17 cellular contexts compared by ENCODE assay signal in the genomic region with DNA sequence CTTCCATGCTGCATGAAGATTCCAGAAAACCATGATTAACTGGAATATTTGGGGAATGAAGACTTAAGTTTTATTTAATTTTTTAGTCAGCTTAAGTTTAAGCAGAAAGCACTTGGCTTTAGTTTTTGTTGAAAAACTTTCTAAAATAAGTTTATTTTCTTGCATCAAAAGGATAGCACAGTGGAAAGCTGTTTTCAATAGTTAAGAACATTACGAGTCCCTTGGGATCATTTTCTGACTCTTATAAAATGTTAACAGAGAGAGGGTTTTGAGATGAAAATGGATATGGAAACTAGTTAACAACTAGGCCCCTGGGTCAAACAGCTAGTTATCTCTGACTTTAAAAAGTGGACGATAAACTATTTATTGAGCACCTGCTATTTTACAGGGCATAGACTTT.
A peak's percentile ranks its signal among the peaks of the same experiment; 100 is the strongest.
DNase-seq lines count a peak whose midpoint lies in the region; ATAC-seq, FAIRE-seq and TF ChIP-seq lines count a peak whose summit lies in the region.
"Had no signal": no experiment of that assay in that cellular context is flagged by ENCODE, and none has a peak within 500 bp of the region (broad histone marks: within the 10 kb centered on the region; RNA-seq: fewer than 3 reads in every experiment).

No MANE protein-coding gene starts in this region.

- DNase-seq in A549 (ENCODE audit: low read depth in 1 of 2, low spot score in 1 of 2) (no peak), PC-9 (no peak), fibroblast of gingiva (ENCODE audit: low read depth) (peak; percentile 27), sigmoid colon (no peak), pancreas (no peak), activated gamma-delta T cell treated with Interleukin-2 at 50 U/mL for 16 hours (no peak)
- DNase-seq: amniotic stem cell; CD8-positive, alpha-beta memory T cell; head of caudate nucleus; Kasumi-1; midbrain; NCI-H1436 treated with DMSO at 0.1 percent for 48 hours; RPMI8226; T-helper 1 cell had no signal

- no peaks in the 10 kb centered on the region; the same call in 1 of the 2 replicates for H3K36me3 ChIP-seq in PC-9 (ENCODE audit: low read depth)
- no peaks in the 10 kb centered on the region for H3K36me3 ChIP-seq in sigmoid colon
- no peaks in the 10 kb centered on the region for H3K36me3 ChIP-seq in pancreas

- no peak for TF ChIP-seq EP300 in A549 (IDR thresholded peaks at IDR 0.05)
- TF ChIP-seq EP300 in sigmoid colon (IDR thresholded peaks at IDR 0.05) = no peak

- WGBS in A549 (ENCODE audit: missing lambda C conversion rate) = 90% methylated on average over 2 of the region's 2 CpGs
- WGBS in sigmoid colon, 2 donors = 83 to 91% methylated on average over 2 of the region's 2 CpGs
- 92 to 93% methylated on average over 2 of the region's 2 CpGs for WGBS in pancreas, 2 donors

- no peak for ATAC-seq in A549
- no peak for ATAC-seq in HG02759 (IDR thresholded peaks at IDR 0.05; ENCODE audit: unreplicated experiment)
- no peak for ATAC-seq in GM19351 (IDR thresholded peaks at IDR 0.05; ENCODE audit: unreplicated experiment)
- ATAC-seq in pancreas = no peak

- TF ChIP-seq CTCF in A549 (IDR thresholded peaks at IDR 0.05) = no peak
- no peak for TF ChIP-seq CTCF in PC-9 (conservative IDR thresholded peaks at IDR 0.05)
- TF ChIP-seq CTCF in sigmoid colon (IDR thresholded peaks at IDR 0.05) = no peak
- no peak for TF ChIP-seq CTCF in pancreas (IDR thresholded peaks at IDR 0.05)

- no peak overlapping the region for H3K4me2 ChIP-seq in A549
- H3K4me2 ChIP-seq in PC-9 = no peak overlapping the region

- H3K4me3 ChIP-seq in A549 = no peak overlapping the region
- H3K4me3 ChIP-seq in PC-9 = no peak overlapping the region
- no peak overlapping the region for H3K4me3 ChIP-seq in sigmoid colon
- H3K4me3 ChIP-seq in pancreas = no peak overlapping the region

- H3K4me1 ChIP-seq in A549 = peaks cover 71% of the 10 kb centered on the region
- peaks cover 68% of the 10 kb centered on the region for H3K4me1 ChIP-seq in PC-9 (replicated peaks; ENCODE audit: insufficient read depth)
- H3K4me1 ChIP-seq in sigmoid colon = peaks cover 0 to 59% (median 34%) of the 10 kb centered on the region in 4 donors
- H3K4me1 ChIP-seq in pancreas = peaks cover 0 to 3% (median 0%) of the 10 kb centered on the region in 3 donors

- H3K27me3 ChIP-seq in PC-9 (ENCODE audit: insufficient read depth, low read depth) (no peaks in the 10 kb centered on the region), sigmoid colon (no peaks in the 10 kb centered on the region), pancreas (no peaks in the 10 kb centered on the region)

- H3K79me2 ChIP-seq in PC-9 (ENCODE audit: low read depth) = peaks cover 10% of the 10 kb centered on the region

- BruUV-seq in PC-9 (replicated peaks; lab: Mats Ljungman, UMichigan) = no TSS peak

- H3K27ac ChIP-seq in A549 (peak overlapping the region; percentile 74 to 77), PC-9 (peak overlapping the region; percentile 94), sigmoid colon (peak overlapping the region in 3 of 4 donors; percentile 64 to 82 (median 79)), pancreas (no peak overlapping the region)

- CTCF ChIA-PET in A549 (lab: Yijun Ruan, JAX) (interaction anchor here (1.0 kb wide), 1 partner anchor 30 kb away, joined by 4 read pairs; no protein-coding TSS in a partner anchor), PC-9 (lab: Charles Lee) (no interaction called here)

- FAIRE-seq in A549 (lab: Jason Lieb, UNC) = no peak
- FAIRE-seq in pancreas (lab: Jason Lieb, UNC) = no peak
- FAIRE-seq: islet of Langerhans had no signal

- H4K20me1 ChIP-seq in PC-9 (ENCODE audit: insufficient read depth) = no peaks in the 10 kb centered on the region

- POLR2A ChIA-PET in A549 (lab: Yijun Ruan, JAX) (no interaction called here), PC-9 (lab: Charles Lee; ENCODE audit: unreplicated experiment) (no interaction called here)

- no peaks in the 10 kb centered on the region for H3K9me2 ChIP-seq in PC-9 (ENCODE audit: insufficient read depth)

- no peak overlapping the region for H2AFZ ChIP-seq in PC-9

- intact Hi-C loops in PC-9 (cut with micrococcal nuclease; ENCODE audit: unreplicated experiment) (loop anchor here (10.0 kb wide), 2 partner anchors 400 to 720 kb away; no protein-coding TSS in a partner anchor), sigmoid colon (cut with DNase I) (loop anchor here (2.0 kb wide), 1 partner anchor 30 kb away; no protein-coding TSS in a partner anchor), pancreas (cut with DNase I) (no loop called here)

- TF ChIP-seq RAD21 in A549 (conservative IDR thresholded peaks at IDR 0.05 in 1 of 2, IDR thresholded peaks at IDR 0.05 in 1 of 2) = no peak

- TF ChIP-seq POLR2A in A549 (IDR thresholded peaks at IDR 0.05; ENCODE audit: low read length) (no peak), sigmoid colon (IDR thresholded peaks at IDR 0.05) (no peak)

- H3F3A ChIP-seq in PC-9 (ENCODE audit: insufficient read depth, low read depth) = peaks cover 47% of the 10 kb centered on the region

- H3K9me3 ChIP-seq in A549 (peaks cover 6% of the 10 kb centered on the region; the same call in 1 of the 3 replicates), PC-9 (ENCODE audit: insufficient read depth, low read depth) (peaks cover 21% of the 10 kb centered on the region), sigmoid colon (no peaks in the 10 kb centered on the region), pancreas (no peaks in the 10 kb centered on the region)

TF ChIP-seq in A549, 52 proteins besides CTCF, POLR2A, EP300 and RAD21:
- TF ChIP-seq FOSL2 (IDR thresholded peaks at IDR 0.05) = no peak
- no peak for TF ChIP-seq FOSL2 (CRISPR knock-in tag; IDR thresholded peaks at IDR 0.05)
- no peak for TF ChIP-seq FOXS1 (CRISPR knock-in tag; IDR thresholded peaks at IDR 0.05)
- TF ChIP-seq SMC3 (IDR thresholded peaks at IDR 0.05) = no peak
- TF ChIP-seq, protein P1, sequence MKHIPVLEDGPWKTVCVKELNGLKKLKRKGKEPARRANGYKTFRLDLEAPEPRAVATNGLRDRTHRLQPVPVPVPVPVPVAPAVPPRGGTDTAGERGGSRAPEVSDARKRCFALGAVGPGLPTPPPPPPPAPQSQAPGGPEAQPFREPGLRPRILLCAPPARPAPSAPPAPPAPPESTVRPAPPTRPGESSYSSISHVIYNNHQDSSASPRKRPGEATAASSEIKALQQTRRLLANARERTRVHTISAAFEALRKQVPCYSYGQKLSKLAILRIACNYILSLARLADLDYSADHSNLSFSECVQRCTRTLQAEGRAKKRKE (CRISPR knock-in tag; IDR thresholded peaks at IDR 0.05; ENCODE audit: low read depth) = no peak
- TF ChIP-seq E2F6 (IDR thresholded peaks at IDR 0.05; ENCODE audit: borderline replicate concordance, low read depth) = no peak
- no peak for TF ChIP-seq TFCP2L1 (CRISPR knock-in tag; IDR thresholded peaks at IDR 0.05)
- TF ChIP-seq EHF (CRISPR knock-in tag; IDR thresholded peaks at IDR 0.05) = no peak
- no peak for TF ChIP-seq BCL3 (IDR thresholded peaks at IDR 0.05)
- TF ChIP-seq, protein P2, sequence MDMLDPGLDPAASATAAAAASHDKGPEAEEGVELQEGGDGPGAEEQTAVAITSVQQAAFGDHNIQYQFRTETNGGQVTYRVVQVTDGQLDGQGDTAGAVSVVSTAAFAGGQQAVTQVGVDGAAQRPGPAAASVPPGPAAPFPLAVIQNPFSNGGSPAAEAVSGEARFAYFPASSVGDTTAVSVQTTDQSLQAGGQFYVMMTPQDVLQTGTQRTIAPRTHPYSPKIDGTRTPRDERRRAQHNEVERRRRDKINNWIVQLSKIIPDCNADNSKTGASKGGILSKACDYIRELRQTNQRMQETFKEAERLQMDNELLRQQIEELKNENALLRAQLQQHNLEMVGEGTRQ (IDR thresholded peaks at IDR 0.05) = no peak
- TF ChIP-seq, protein P3, sequence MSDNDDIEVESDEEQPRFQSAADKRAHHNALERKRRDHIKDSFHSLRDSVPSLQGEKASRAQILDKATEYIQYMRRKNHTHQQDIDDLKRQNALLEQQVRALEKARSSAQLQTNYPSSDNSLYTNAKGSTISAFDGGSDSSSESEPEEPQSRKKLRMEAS (IDR thresholded peaks at IDR 0.05) = no peak
- no peak for TF ChIP-seq RFX5 (IDR thresholded peaks at IDR 0.05)
- no peak for TF ChIP-seq MAZ (IDR thresholded peaks at IDR 0.05; ENCODE audit: borderline replicate concordance, low read depth, low read length)
- no peak for TF ChIP-seq MYC (IDR thresholded peaks at IDR 0.05; ENCODE audit: borderline replicate concordance, low read length)
- no peak for TF ChIP-seq MAFK (IDR thresholded peaks at IDR 0.05; ENCODE audit: partially characterized antibody)
- TF ChIP-seq TP53 (CRISPR knock-in tag; IDR thresholded peaks at IDR 0.05) = no peak
TF ChIP-seq in A549: peak in this region for 0.

Comparison
In these comparisons a context has a peak if more than half of its experiments do, and no peak if none do; other contexts are left out.
1. H3K27ac ChIP-seq: peak in A549 (2 of 2), PC-9 (single experiment) and sigmoid colon (3 of 4); none in pancreas (0 of 4).
2. intact Hi-C loops: an anchor here in PC-9 (10.0 kb wide) and sigmoid colon (2.0 kb wide); none called in pancreas.